ENCODE assay signal across 8 cellular contexts in genomic region chr9:114507726-114508125, GRCh38. TPM values are rescaled to one million over a fixed set of nuclear protein-coding genes. Genes with fewer than 3 reads are reported as not detected.
DNase-seq lines count a peak whose midpoint lies in the region; ATAC-seq and TF ChIP-seq lines count a peak whose summit lies in the region.

No MANE protein-coding gene starts in this region.

- H3K4me3 ChIP-seq in AG04449 (ENCODE audit: low read depth, low read length) = no peak overlapping the region
- no peak overlapping the region for H3K4me3 ChIP-seq in GM12864 (ENCODE audit: low read depth, low read length)
- no peak overlapping the region for H3K4me3 ChIP-seq in esophagus squamous epithelium
- H3K4me3 ChIP-seq in psoas muscle = no peak overlapping the region

- H3K9me3 ChIP-seq in esophagus squamous epithelium (no peaks in the 10 kb centered on the region), psoas muscle (no peaks in the 10 kb centered on the region)

- no peak for ATAC-seq in GM19023 (IDR thresholded peaks at IDR 0.05; ENCODE audit: unreplicated experiment)
- ATAC-seq in psoas muscle = no peak
- ATAC-seq in GM21515 (IDR thresholded peaks at IDR 0.05; ENCODE audit: unreplicated experiment) = no peak

- DNase-seq in AG04449 (ENCODE audit: low read depth, low spot score) = no peak
- no peak for DNase-seq in GM12864 (ENCODE audit: low read depth)
- peak; percentile 29 for DNase-seq in NOMO-1 treated with dmso at 0.1 percent for 144 hours (lab: John Stamatoyannopoulos, UW; ENCODE audit: unreplicated experiment)
- DNase-seq in esophagus squamous epithelium (lab: John Stamatoyannopoulos, UW) = no peak
- peak; percentile 80 for DNase-seq in superior temporal gyrus (ENCODE audit: extremely low spot score)
- no peak for DNase-seq in psoas muscle

- TF ChIP-seq POLR2A in esophagus squamous epithelium (IDR thresholded peaks at IDR 0.05) = no peak

- no peak overlapping the region for H3K27ac ChIP-seq in esophagus squamous epithelium
- no peak overlapping the region for H3K27ac ChIP-seq in psoas muscle

- TF ChIP-seq CTCF in AG04449 (IDR thresholded peaks at IDR 0.05; ENCODE audit: insufficient read depth, low read length, missing control alignments) = peak; percentile 16
- TF ChIP-seq CTCF in GM12864 (IDR thresholded peaks at IDR 0.05; ENCODE audit: low read depth, low read length, missing control alignments) = peak; percentile 39
- TF ChIP-seq CTCF in esophagus squamous epithelium (IDR thresholded peaks at IDR 0.05) = peak in 5 of 6 experiments; percentile 20 to 46 (median 38)
- no peak for TF ChIP-seq CTCF in psoas muscle (IDR thresholded peaks at IDR 0.05)

- H3K27me3 ChIP-seq in esophagus squamous epithelium (peaks cover 0 to 67% (median 0%) of the 10 kb centered on the region in 4 donors), psoas muscle (ENCODE audit: insufficient read depth in 3 of 3, low read length in 2 of 3) (peaks cover 0 to 83% (median 17%) of the 10 kb centered on the region in 3 donors)

- POLR2A ChIA-PET in AG04449 (lab: Yijun Ruan, JAX) = no interaction called here

- WGBS in esophagus squamous epithelium, 2 donors = 2 to 4% methylated on average over 3 of the region's 3 CpGs
- 19 to 25% (median 21%) methylated on average over 3 of the region's 3 CpGs for WGBS in psoas muscle, 3 donors

- H3K4me1 ChIP-seq in esophagus squamous epithelium (peaks cover 9 to 34% (median 10%) of the 10 kb centered on the region in 3 donors), psoas muscle (no peaks in the 10 kb centered on the region)

- no peaks in the 10 kb centered on the region for H3K36me3 ChIP-seq in esophagus squamous epithelium
- no peaks in the 10 kb centered on the region for H3K36me3 ChIP-seq in psoas muscle (ENCODE audit: insufficient read depth in 1 of 2, low read depth in 1 of 2)

- intact Hi-C loops in esophagus squamous epithelium (cut with DNase I) (loop anchor here (10.0 kb wide), 2 partner anchors 77 to 103 kb away; partner anchors contain the start of gene ATP6V1G1), psoas muscle (cut with DNase I) (no loop called here)

- CTCF ChIA-PET in AG04449 (lab: Yijun Ruan, JAX) = interaction anchor here (0.8 to 3.0 kb wide), 11 partner anchors 12 to 146 kb away, joined by 3 to 16 read pairs (median 4); no protein-coding TSS in a partner anchor

RNA-seq across cellular contexts. Expression of gene WHRN, which starts 2.5 kb away (rescaled TPM):
- 1 to 10 TPM; 2.9 to 6.1 (median 3.4) TPM for total RNA-seq in esophagus squamous epithelium
- under 1 TPM; 0.15 to 0.62 (median 0.21) TPM for total RNA-seq in psoas muscle
- polyA plus RNA-seq in psoas muscle = under 1 TPM; 0.07 to 0.31 (median 0.12) TPM

Comparison
In these comparisons a context has a peak if more than half of its experiments do, and no peak if none do; other contexts are left out.
1. DNase-seq: peak in NOMO-1 treated with dmso at 0.1 percent for 144 hours (single experiment) and superior temporal gyrus (single experiment); none in AG04449 (single experiment), GM12864 (single experiment), esophagus squamous epithelium (single experiment) and psoas muscle (0 of 2).